ENCODE assay signal across 20 cellular contexts in genomic region chr9:136604823-136605525, GRCh38. TPM values are rescaled to one million over a fixed set of nuclear protein-coding genes. Genes with fewer than 3 reads are reported as not detected.
DNase-seq lines count a peak whose midpoint lies in the region; ATAC-seq and TF ChIP-seq lines count a peak whose summit lies in the region.
"Had no signal": no experiment of that assay in that cellular context is flagged by ENCODE, and none has a peak within 500 bp of the region (broad histone marks: within the 10 kb centered on the region; RNA-seq: fewer than 3 reads in every experiment).

No MANE protein-coding gene starts in this region.

- TF ChIP-seq CTCF in right atrium auricular region (IDR thresholded peaks at IDR 0.05) (no peak), heart right ventricle (IDR thresholded peaks at IDR 0.05) (no peak), upper lobe of right lung (IDR thresholded peaks at IDR 0.05) (no peak)

- H2BK120ac ChIP-seq in mesenchymal stem cell (ENCODE audit: low read depth, low read length) = no peak overlapping the region

- intact Hi-C loops in Right ventricle myocardium inferior (cut with DNase I) = no loop called here
- intact Hi-C loops in heart right ventricle (cut with DNase I) = loop anchor here in 2 of 10 donors (5.0 kb wide), 2 partner anchors 53 to 58 kb away; partner anchors contain the start of gene NOTCH1 (in 1 of the 2)
- intact Hi-C loops in upper lobe of right lung (cut with DNase I) = no loop called here

- H3K23ac ChIP-seq in mesenchymal stem cell (ENCODE audit: low read length in 2 of 2) = no peak overlapping the region

- H3K4me2 ChIP-seq in mesenchymal stem cell (ENCODE audit: low read length, poor library complexity, severe bottlenecking) = no peak overlapping the region

- no peaks in the 10 kb centered on the region for H3K27me3 ChIP-seq in right atrium auricular region
- H3K27me3 ChIP-seq in heart right ventricle = peaks cover 0 to 3% (median 0%) of the 10 kb centered on the region in 7 donors
- H3K27me3 ChIP-seq in mesenchymal stem cell (ENCODE audit: control insufficient read depth in 1 of 2, insufficient read depth in 1 of 2, low read length in 2 of 2) = peaks cover 0 to 65% of the 10 kb centered on the region in 2 experiments
- H3K27me3 ChIP-seq in upper lobe of right lung = no peaks in the 10 kb centered on the region
- H3K27me3 ChIP-seq: brain microvascular endothelial cell had no signal

- DNase-seq in Right ventricle myocardium inferior (ENCODE audit: missing footprints) (no peak), right atrium auricular region (ENCODE audit: low spot score) (no peak), heart right ventricle (peak in 1 of 2 donors; percentile 69), mesenchymal stem cell (no peak), upper lobe of right lung (no peak), NCI-H345 (lab: John Stamatoyannopoulos, UW) (no peak)
- DNase-seq in T-helper 2 cell treated with Interferon-gamma antibody and Interleukin-4, amounts not matched to agents 5 μg/mL and 100 μg/mL, for 36 hours (ENCODE audit: low spot score) = no peak
- no peak for DNase-seq in central memory CD4-positive, alpha-beta T cell
- DNase-seq: activated CD4-positive, alpha-beta T cell treated with anti-CD3 and anti-CD28 coated beads, Interleukin-2, amount 50 U/mL, for 4 hours; activated T-cell treated with anti-CD3 and anti-CD28 coated beads, Interleukin-2, amount 50 U/mL, for 1 hour; brain microvascular endothelial cell; DMS 273 treated with DMSO at 0.1 percent for 48 hours; KG1; naive B cell; NCI-H1092; NCI-H526; PC-3 had no signal

- H3K4me1 ChIP-seq in right atrium auricular region = peaks cover 0 to 44% of the 10 kb centered on the region in 2 donors
- H3K4me1 ChIP-seq in heart right ventricle = peaks cover 6 to 50% (median 40%) of the 10 kb centered on the region in 9 donors
- peaks cover 39% of the 10 kb centered on the region for H3K4me1 ChIP-seq in mesenchymal stem cell (ENCODE audit: control insufficient read depth, insufficient read depth, low read depth, low read length)
- H3K4me1 ChIP-seq in upper lobe of right lung = peaks cover 18% of the 10 kb centered on the region

- no peaks in the 10 kb centered on the region for H3K4me1 Mint-ChIP-seq in T-helper 2 cell treated with Interferon-gamma antibody and Interleukin-4, amounts not matched to agents 5 μg/mL and 100 μg/mL, for 36 hours (ENCODE audit: low read depth)

- H3K36me3 ChIP-seq in right atrium auricular region (no peaks in the 10 kb centered on the region), heart right ventricle (no peaks in the 10 kb centered on the region), mesenchymal stem cell (ENCODE audit: control insufficient read depth in 1 of 2, insufficient read depth in 2 of 2, low read depth in 1 of 2, low read length in 2 of 2) (no peaks in the 10 kb centered on the region), upper lobe of right lung (no peaks in the 10 kb centered on the region)
- H3K36me3 ChIP-seq: brain microvascular endothelial cell had no signal

- H3K18ac ChIP-seq in mesenchymal stem cell (ENCODE audit: low read depth in 1 of 2, low read length in 2 of 2) = peak overlapping the region in 1 of 2 experiments; percentile 40

- H3K36me3 Mint-ChIP-seq in T-helper 2 cell treated with Interferon-gamma antibody and Interleukin-4, amounts not matched to agents 5 μg/mL and 100 μg/mL, for 36 hours (ENCODE audit: low read depth) = no peaks in the 10 kb centered on the region
- H3K36me3 Mint-ChIP-seq: naive B cell; stimulated activated memory B cell treated with anti-CD40 and anti-IgM and Interleukin-4, amounts not matched to agents 10 μg/mL and 1 μg/mL and 100 μg/mL, for 72 hours had no signal

- no peak overlapping the region for H2AFZ ChIP-seq in mesenchymal stem cell (ENCODE audit: low read depth, low read length)

- no peak overlapping the region for H3K4me3 ChIP-seq in right atrium auricular region
- no peak overlapping the region for H3K4me3 ChIP-seq in heart right ventricle
- H3K4me3 ChIP-seq in mesenchymal stem cell (ENCODE audit: insufficient read depth in 1 of 2, low read depth in 1 of 2, low read length in 2 of 2) = no peak overlapping the region
- H3K4me3 ChIP-seq in upper lobe of right lung = no peak overlapping the region

- H4K91ac ChIP-seq in mesenchymal stem cell (ENCODE audit: low read length) = peak overlapping the region; percentile 87

- H3K9me3 ChIP-seq in right atrium auricular region = no peaks in the 10 kb centered on the region
- H3K9me3 ChIP-seq in heart right ventricle = no peaks in the 10 kb centered on the region
- H3K9me3 ChIP-seq in mesenchymal stem cell (ENCODE audit: control insufficient read depth, low read length) = no peaks in the 10 kb centered on the region
- H3K9me3 ChIP-seq in upper lobe of right lung = no peaks in the 10 kb centered on the region

- peaks cover 18% of the 10 kb centered on the region for H3K27me3 Mint-ChIP-seq in T-helper 2 cell treated with Interferon-gamma antibody and Interleukin-4, amounts not matched to agents 5 μg/mL and 100 μg/mL, for 36 hours (ENCODE audit: low read depth)

- H3K4ac ChIP-seq in mesenchymal stem cell (ENCODE audit: low read depth in 1 of 2, low read length in 2 of 2) = no peak overlapping the region

- peak overlapping the region; percentile 28 to 45 for H2BK12ac ChIP-seq in mesenchymal stem cell (ENCODE audit: low read length in 2 of 2)

- ATAC-seq in Right ventricle myocardium inferior (peak; percentile 41), heart right ventricle (peak in 7 of 8 donors; percentile 21 to 62 (median 55)), upper lobe of right lung (peak; percentile 27)
- ATAC-seq: activated naive CD4-positive, alpha-beta T cell treated with anti-CD3 and anti-CD28 coated beads, Interleukin-2, amount 50 U/mL, for 72 hours; PC-3; stimulated activated memory B cell treated with anti-CD40 and anti-IgM and Interleukin-4, amounts not matched to agents 10 μg/mL and 1 μg/mL and 100 μg/mL, for 72 hours had no signal

- H2BK15ac ChIP-seq in mesenchymal stem cell (ENCODE audit: low read depth, poor library complexity, severe bottlenecking) = peak overlapping the region; percentile 34

- no peak overlapping the region for H4K8ac ChIP-seq in mesenchymal stem cell (ENCODE audit: low read length)

- H3K79me1 ChIP-seq in mesenchymal stem cell (replicated peaks; ENCODE audit: low read length, poor library complexity, severe bottlenecking) = no peaks in the 10 kb centered on the region

- H2AK5ac ChIP-seq in mesenchymal stem cell (ENCODE audit: low read length, severe bottlenecking) = no peak overlapping the region

- no peak overlapping the region for H2BK5ac ChIP-seq in mesenchymal stem cell (ENCODE audit: low read depth, low read length, poor library complexity, severe bottlenecking)

- H3K9ac ChIP-seq in mesenchymal stem cell (ENCODE audit: low read length) = no peak overlapping the region

- H3K27ac ChIP-seq in right atrium auricular region (no peak overlapping the region), heart right ventricle (peak overlapping the region; percentile 52 to 83 (median 73)), mesenchymal stem cell (ENCODE audit: low read length, poor library complexity, severe bottlenecking) (no peak overlapping the region), upper lobe of right lung (peak overlapping the region; percentile 60)
- H3K27ac ChIP-seq: brain microvascular endothelial cell, C4-2B had no signal

- H3K14ac ChIP-seq in mesenchymal stem cell (ENCODE audit: low read length in 2 of 2) = no peak overlapping the region

- H3K9me3 Mint-ChIP-seq in T-helper 2 cell treated with Interferon-gamma antibody and Interleukin-4, amounts not matched to agents 5 μg/mL and 100 μg/mL, for 36 hours = peaks cover 4% of the 10 kb centered on the region

- WGBS in heart right ventricle, 2 donors = 64 to 73% methylated on average over 26 of the region's 26 CpGs
- WGBS in mesenchymal stem cell = 76% methylated on average over 26 of the region's 26 CpGs

- H3K27ac Mint-ChIP-seq in T-helper 2 cell treated with Interferon-gamma antibody and Interleukin-4, amounts not matched to agents 5 μg/mL and 100 μg/mL, for 36 hours = no peak overlapping the region
- H3K27ac Mint-ChIP-seq: activated naive CD4-positive, alpha-beta T cell treated with anti-CD3 and anti-CD28 coated beads, Interleukin-2, amount 50 U/mL, for 72 hours; naive B cell; stimulated activated memory B cell treated with anti-CD40 and anti-IgM and Interleukin-4, amounts not matched to agents 10 μg/mL and 1 μg/mL and 100 μg/mL, for 72 hours had no signal

- H3K4me3 Mint-ChIP-seq in T-helper 2 cell treated with Interferon-gamma antibody and Interleukin-4, amounts not matched to agents 5 μg/mL and 100 μg/mL, for 36 hours = no peak overlapping the region
- H3K4me3 Mint-ChIP-seq: naive B cell; stimulated activated memory B cell treated with anti-CD40 and anti-IgM and Interleukin-4, amounts not matched to agents 10 μg/mL and 1 μg/mL and 100 μg/mL, for 72 hours had no signal

RNA-seq across cellular contexts. Expression of gene EGFL7, which starts 57.7 kb away (rescaled TPM):
- total RNA-seq in Right ventricle myocardium inferior = 72.0 TPM
- 100 to 1,000 TPM; 114 to 120 TPM for total RNA-seq in right atrium auricular region
- 100 to 1,000 TPM in 5 of 10 donors, 10 to 100 TPM in 5; 68.6 to 115 (median 99.6) TPM for total RNA-seq in heart right ventricle
- polyA plus RNA-seq in heart right ventricle = 100 to 1,000 TPM; 160 to 377 TPM
- polyA plus RNA-seq in mesenchymal stem cell (2013, experiment 1 of 2) = 29.0 TPM
- polyA plus RNA-seq in mesenchymal stem cell (2013, experiment 2 of 2) = 30.0 TPM
- 302 TPM for total RNA-seq in upper lobe of right lung

RNA-seq across cellular contexts. Expression of gene NOTCH1, which starts 59.1 kb away (rescaled TPM):
- total RNA-seq in Right ventricle myocardium inferior (18.7 TPM), right atrium auricular region (10 to 100 TPM; 14.2 to 39.7 TPM), heart right ventricle (10 to 100 TPM; 12.0 to 27.0 (median 21.8) TPM), upper lobe of right lung (114 TPM)
- polyA plus RNA-seq in heart right ventricle = 10 to 100 TPM in 1 of 2 donors, 1 to 10 TPM in 1; 7.3 to 14.5 TPM
- polyA plus RNA-seq in mesenchymal stem cell (2013, experiment 1 of 2) = 15.4 TPM
- polyA plus RNA-seq in mesenchymal stem cell (2013, experiment 2 of 2) = 13.5 TPM

Comparison
In these comparisons a context has a peak if more than half of its experiments do, and no peak if none do; other contexts are left out.
1. H3K27ac ChIP-seq: peak in heart right ventricle (10 of 10) and upper lobe of right lung (single experiment); none in right atrium auricular region (0 of 2) and mesenchymal stem cell (single experiment).
2. Peak in every context shown above with its lines, with median percentiles within 50 percentile points of each other: ATAC-seq.